In genomic region chr1:111462368-111463028, GRCh38 we compare ENCODE assay signal across 18 cellular contexts. TPM values are rescaled to one million over a fixed set of nuclear protein-coding genes. Genes with fewer than 3 reads are reported as not detected.
"Had no signal": no experiment of that assay in that cellular context is flagged by ENCODE, and none has a peak within 500 bp of the region (broad histone marks: within the 10 kb centered on the region; RNA-seq: fewer than 3 reads in every experiment).

No MANE protein-coding gene starts in this region.

- H3K4me3 Mint-ChIP-seq: activated CD8-positive, alpha-beta memory T cell treated with anti-CD3 and anti-CD28 coated beads, Interleukin-2, amount 10 ng/mL, durations not matched to agents 7 days and 5 days; activated naive CD8-positive, alpha-beta T cell treated with anti-CD3 and anti-CD28 coated beads for 36 hours; activated T-cell treated with anti-CD3 and anti-CD28 coated beads, Interleukin-2, amount 50 U/mL, for 24 hours had no signal

- H3K4me1 ChIP-seq: gastrocnemius medialis, left lung, suprapubic skin, upper lobe of right lung had no signal

- ATAC-seq: activated CD8-positive, alpha-beta memory T cell treated with anti-CD3 and anti-CD28 coated beads, Interleukin-2, amount 10 ng/mL, durations not matched to agents 7 days and 5 days; gastrocnemius medialis; left lung; sciatic nerve; upper lobe of right lung had no signal

- DNase-seq: activated CD4-positive, alpha-beta T cell treated with anti-CD3 and anti-CD28 coated beads for 1 hour; activated CD4-positive, alpha-beta T cell treated with anti-CD3 and anti-CD28 coated beads, Interleukin-2, amount 50 U/mL, for 48 hours; activated CD8-positive, alpha-beta memory T cell treated with anti-CD3 and anti-CD28 coated beads, Interleukin-2, amount 10 ng/mL, durations not matched to agents 7 days and 5 days; activated effector memory CD4-positive, alpha-beta T cell treated with anti-CD3 and anti-CD28 coated beads, Interleukin-2, amount 50 U/mL, for 16 hours; activated naive CD8-positive, alpha-beta T cell treated with anti-CD3 and anti-CD28 coated beads for 36 hours; activated T-cell treated with anti-CD3 and anti-CD28 coated beads, Interleukin-2, amount 50 U/mL, for 24 hours; gastrocnemius medialis; heart right ventricle; islet precursor cell; left lung; mesendoderm; posterior cingulate gyrus; stimulated activated CD4-positive, alpha-beta T cell treated with anti-CD3 and anti-CD28 coated beads, Interleukin-12 subunit alpha, Interleukin-12 subunit beta, amount 100 ng/mL, for 4 hours; stimulated activated naive CD4-positive, alpha-beta T cell treated with Interleukin-2 at 50 U/mL for 16 hours; upper lobe of right lung had no signal

- H3K4me3 ChIP-seq: gastrocnemius medialis, heart right ventricle, left lung, suprapubic skin, upper lobe of right lung had no signal

- H3K27ac Mint-ChIP-seq: activated CD8-positive, alpha-beta memory T cell treated with anti-CD3 and anti-CD28 coated beads, Interleukin-2, amount 10 ng/mL, durations not matched to agents 7 days and 5 days; activated naive CD8-positive, alpha-beta T cell treated with anti-CD3 and anti-CD28 coated beads for 36 hours; activated T-cell treated with anti-CD3 and anti-CD28 coated beads, Interleukin-2, amount 50 U/mL, for 24 hours had no signal

- H3K27me3 ChIP-seq: gastrocnemius medialis, heart right ventricle, left lung, suprapubic skin, upper lobe of right lung had no signal

- H3K27ac ChIP-seq: left lung, suprapubic skin, upper lobe of right lung had no signal

- H3K27me3 Mint-ChIP-seq: activated CD8-positive, alpha-beta memory T cell treated with anti-CD3 and anti-CD28 coated beads, Interleukin-2, amount 10 ng/mL, durations not matched to agents 7 days and 5 days; activated naive CD8-positive, alpha-beta T cell treated with anti-CD3 and anti-CD28 coated beads for 36 hours; activated T-cell treated with anti-CD3 and anti-CD28 coated beads, Interleukin-2, amount 50 U/mL, for 24 hours had no signal

- H3K9me3 ChIP-seq: gastrocnemius medialis, heart right ventricle, left lung, suprapubic skin, upper lobe of right lung had no signal

- H3K9me3 Mint-ChIP-seq: activated naive CD8-positive, alpha-beta T cell treated with anti-CD3 and anti-CD28 coated beads for 36 hours; activated T-cell treated with anti-CD3 and anti-CD28 coated beads, Interleukin-2, amount 50 U/mL, for 24 hours had no signal

RNA-seq across cellular contexts. Expression of gene ADORA3, which starts 40.9 kb away (rescaled TPM):
- total RNA-seq: activated CD8-positive, alpha-beta memory T cell treated with anti-CD3 and anti-CD28 coated beads, Interleukin-2, amount 10 ng/mL, durations not matched to agents 7 days and 5 days; activated naive CD8-positive, alpha-beta T cell treated with anti-CD3 and anti-CD28 coated beads for 36 hours; bronchial epithelial cell had no signal
